27 cellular contexts compared by ENCODE assay signal in genomic region chr6:42796171-42796570, GRCh38. TPM values are rescaled to one million over a fixed set of nuclear protein-coding genes. Genes with fewer than 3 reads are reported as not detected.
DNase-seq lines count a peak whose midpoint lies in the region; ATAC-seq, FAIRE-seq and TF ChIP-seq lines count a peak whose summit lies in the region.
"Had no signal": no experiment of that assay in that cellular context is flagged by ENCODE, and none has a peak within 500 bp of the region (broad histone marks: within the 10 kb centered on the region; RNA-seq: fewer than 3 reads in every experiment).

No MANE protein-coding gene starts in this region.

- H3K4me2 ChIP-seq in GM12878 (ENCODE audit: control insufficient read depth, insufficient read depth) (no peak overlapping the region), mesenchymal stem cell (ENCODE audit: low read length, poor library complexity, severe bottlenecking) (no peak overlapping the region)
- H3K4me2 ChIP-seq: BLaER1 treated with 17β-estradiol and CSF1 and Interleukin-3, amounts not matched to agents 10 nM and 100 nM had no signal

- RAD21 ChIA-PET in GM12878 (lab: Charles Lee; ENCODE audit: unreplicated experiment) = no interaction called here

- CTCF ChIA-PET in activated naive CD4-positive, alpha-beta T cell treated with anti-CD3 and anti-CD28 coated beads for 36 hours (lab: Charles Lee) = no interaction called here
- CTCF ChIA-PET in GM12878 (lab: Yijun Ruan, JAX) = no interaction called here

- H3K18ac ChIP-seq in mesenchymal stem cell (ENCODE audit: low read depth in 1 of 2, low read length in 2 of 2) = no peak overlapping the region

- peak overlapping the region; percentile 60 for H3K27ac Mint-ChIP-seq in activated naive CD4-positive, alpha-beta T cell treated with anti-CD3 and anti-CD28 coated beads, Interleukin-2, amount 50 U/mL, for 24 hours
- H3K27ac Mint-ChIP-seq in activated naive CD4-positive, alpha-beta T cell treated with anti-CD3 and anti-CD28 coated beads for 36 hours = no peak overlapping the region

- no peak overlapping the region for H3K23ac ChIP-seq in mesenchymal stem cell (ENCODE audit: low read length in 2 of 2)

- H3K4me1 Mint-ChIP-seq in activated naive CD4-positive, alpha-beta T cell treated with anti-CD3 and anti-CD28 coated beads, Interleukin-2, amount 50 U/mL, for 24 hours = peaks cover 19% of the 10 kb centered on the region
- H3K4me1 Mint-ChIP-seq in activated naive CD4-positive, alpha-beta T cell treated with anti-CD3 and anti-CD28 coated beads for 36 hours (ENCODE audit: low read depth) = peaks cover 11% of the 10 kb centered on the region

- no peaks in the 10 kb centered on the region for H3K27me3 Mint-ChIP-seq in activated naive CD4-positive, alpha-beta T cell treated with anti-CD3 and anti-CD28 coated beads, Interleukin-2, amount 50 U/mL, for 24 hours
- H3K27me3 Mint-ChIP-seq in activated naive CD4-positive, alpha-beta T cell treated with anti-CD3 and anti-CD28 coated beads for 36 hours (ENCODE audit: low read depth) = no peaks in the 10 kb centered on the region
- H3K27me3 Mint-ChIP-seq: IgD-negative memory B cell had no signal

- H3K27ac ChIP-seq in GM12878 (ENCODE audit: control insufficient read depth, insufficient read depth) (no peak overlapping the region), mesenchymal stem cell (ENCODE audit: low read length, poor library complexity, severe bottlenecking) (no peak overlapping the region), coronary artery (no peak overlapping the region)
- H3K27ac ChIP-seq: 22Rv1; BLaER1 treated with 17β-estradiol and CSF1 and Interleukin-3, amounts not matched to agents 10 nM and 100 nM had no signal

- H3K9ac ChIP-seq in GM12878 (ENCODE audit: control insufficient read depth, insufficient read depth, low read length) (no peak overlapping the region), mesenchymal stem cell (ENCODE audit: low read length) (no peak overlapping the region)
- H3K9ac ChIP-seq: BLaER1 treated with 17β-estradiol and CSF1 and Interleukin-3, amounts not matched to agents 10 nM and 100 nM had no signal

- H3K4me3 ChIP-seq in GM12878 (no peak overlapping the region), mucosa of descending colon (no peak overlapping the region), mesenchymal stem cell (ENCODE audit: insufficient read depth in 1 of 2, low read depth in 1 of 2, low read length in 2 of 2) (no peak overlapping the region), coronary artery (no peak overlapping the region)
- H3K4me3 ChIP-seq: BLaER1 treated with 17β-estradiol and CSF1 and Interleukin-3, amounts not matched to agents 10 nM and 100 nM had no signal

- TF ChIP-seq RAD21 in GM12878 (IDR thresholded peaks at IDR 0.05; ENCODE audit: insufficient read depth, low read depth, low read length) = no peak

- ATAC-seq in GM12878 = no peak
- peak; percentile 9 for ATAC-seq in mucosa of descending colon
- no peak for ATAC-seq in GM18870 (IDR thresholded peaks at IDR 0.05; ENCODE audit: unreplicated experiment)
- ATAC-seq: PC-3 had no signal

- peaks cover 12% of the 10 kb centered on the region for H3K79me2 ChIP-seq in GM12878 (ENCODE audit: control insufficient read depth, insufficient read depth, low read length)

- H2BK12ac ChIP-seq in mesenchymal stem cell (ENCODE audit: low read length in 2 of 2) = no peak overlapping the region

- H3K14ac ChIP-seq in mesenchymal stem cell (ENCODE audit: low read length in 2 of 2) = no peak overlapping the region

- SMC1A ChIA-PET in GM12878 (lab: Charles Lee; ENCODE audit: uncharacterized antibody, unreplicated experiment) = no interaction called here

- H4K8ac ChIP-seq in mesenchymal stem cell (ENCODE audit: low read length) = no peak overlapping the region

- peaks cover 10% of the 10 kb centered on the region for H3K79me1 ChIP-seq in mesenchymal stem cell (replicated peaks; ENCODE audit: low read length, poor library complexity, severe bottlenecking)

- H3K36me3 ChIP-seq in GM12878 (ENCODE audit: control insufficient read depth in 2 of 2, insufficient read depth in 2 of 2, low read length in 1 of 2) (peaks cover 0 to 5% of the 10 kb centered on the region in 2 experiments; a peak in 1 of 4 replicates), mucosa of descending colon (ENCODE audit: low read depth) (no peaks in the 10 kb centered on the region), mesenchymal stem cell (ENCODE audit: control insufficient read depth in 1 of 2, insufficient read depth in 2 of 2, low read depth in 1 of 2, low read length in 2 of 2) (no peaks in the 10 kb centered on the region)

- DNase-seq in activated naive CD4-positive, alpha-beta T cell treated with anti-CD3 and anti-CD28 coated beads for 36 hours = no peak
- DNase-seq in GM12878 (ENCODE audit: low read depth, low spot score) = no peak
- no peak for DNase-seq in mucosa of descending colon
- no peak for DNase-seq in mesenchymal stem cell
- no peak for DNase-seq in coronary artery (ENCODE audit: low spot score)
- no peak for DNase-seq in DMS 273 (lab: John Stamatoyannopoulos, UW; ENCODE audit: unreplicated experiment)
- DNase-seq: ACHN, DMS 273 treated with DMSO at 0.1 percent for 48 hours, DND-41, Karpas-422, MV-4-11, NCI-H1105 treated with DMSO at 0.1 percent for 48 hours, NCI-H2029 treated with DMSO at 0.1 percent for 48 hours, NCI-H226, NCI-H524, NCI-H82, PC-3, RPMI8226, SHP77 had no signal

- intact Hi-C loops in activated naive CD4-positive, alpha-beta T cell treated with anti-CD3 and anti-CD28 coated beads for 36 hours (cut with micrococcal nuclease) = no loop called here
- intact Hi-C loops in GM12878 (cut with micrococcal nuclease; ENCODE audit: unreplicated experiment) (no loop called here), mucosa of descending colon (cut with DNase I, micrococcal nuclease) (no loop called here)

- no peak for TF ChIP-seq CTCF in GM12878 (IDR thresholded peaks at IDR 0.05 in 2 of 3, conservative IDR thresholded peaks at IDR 0.05 in 1 of 3; ENCODE audit: control insufficient read depth in 2 of 3, extremely low read depth in 1 of 3, insufficient read depth in 1 of 3, low read depth in 3 of 3, low read length in 3 of 3)
- TF ChIP-seq CTCF in mucosa of descending colon (IDR thresholded peaks at IDR 0.05) = no peak
- no peak for TF ChIP-seq CTCF in coronary artery (IDR thresholded peaks at IDR 0.05)

- in situ Hi-C loops in GM12878 (cut with MboI) = no loop called here

- H4K20me1 ChIP-seq in GM12878 (ENCODE audit: control insufficient read depth, insufficient read depth) = no peaks in the 10 kb centered on the region

- peaks cover 2% of the 10 kb centered on the region for H3K36me3 Mint-ChIP-seq in activated naive CD4-positive, alpha-beta T cell treated with anti-CD3 and anti-CD28 coated beads, Interleukin-2, amount 50 U/mL, for 24 hours
- no peaks in the 10 kb centered on the region for H3K36me3 Mint-ChIP-seq in activated naive CD4-positive, alpha-beta T cell treated with anti-CD3 and anti-CD28 coated beads for 36 hours (ENCODE audit: low read depth)
- H3K36me3 Mint-ChIP-seq: IgD-negative memory B cell had no signal

- no peak overlapping the region for H4K91ac ChIP-seq in mesenchymal stem cell (ENCODE audit: low read length)

- H3K9me3 Mint-ChIP-seq in activated naive CD4-positive, alpha-beta T cell treated with anti-CD3 and anti-CD28 coated beads, Interleukin-2, amount 50 U/mL, for 24 hours = no peaks in the 10 kb centered on the region
- no peaks in the 10 kb centered on the region for H3K9me3 Mint-ChIP-seq in activated naive CD4-positive, alpha-beta T cell treated with anti-CD3 and anti-CD28 coated beads for 36 hours
- H3K9me3 Mint-ChIP-seq: IgD-negative memory B cell had no signal

- no peak for TF ChIP-seq POLR2A in GM12878 (IDR thresholded peaks at IDR 0.05; ENCODE audit: low read depth, low read length)

- WGBS in GM12878 (ENCODE audit: insufficient coverage, insufficient replicate concordance, low lambda C conversion rate, missing lambda C conversion rate) = 84% methylated on average over 4 of the region's 4 CpGs
- 98% methylated on average over 4 of the region's 4 CpGs for WGBS in mesenchymal stem cell

- no peaks in the 10 kb centered on the region for H3K4me1 ChIP-seq in GM12878 (ENCODE audit: control insufficient read depth, insufficient read depth, low read length)
- H3K4me1 ChIP-seq in mucosa of descending colon (ENCODE audit: low read depth) = no peaks in the 10 kb centered on the region
- peaks cover 6% of the 10 kb centered on the region for H3K4me1 ChIP-seq in mesenchymal stem cell (ENCODE audit: control insufficient read depth, insufficient read depth, low read depth, low read length)

- no peak overlapping the region for H2BK120ac ChIP-seq in mesenchymal stem cell (ENCODE audit: low read depth, low read length)

- no peak overlapping the region for H2AK5ac ChIP-seq in mesenchymal stem cell (ENCODE audit: low read length, severe bottlenecking)

- BruUV-seq in GM12878 (replicated peaks; lab: Mats Ljungman, UMichigan) = TSS peak; percentile 39

- H2BK15ac ChIP-seq in mesenchymal stem cell (ENCODE audit: low read depth, poor library complexity, severe bottlenecking) = no peak overlapping the region

- H3K27me3 ChIP-seq in GM12878 (replicated peaks in 1 of 2; ENCODE audit: control insufficient read depth in 2 of 2, insufficient read depth in 2 of 2, low read length in 1 of 2) = no peaks in the 10 kb centered on the region
- no peaks in the 10 kb centered on the region for H3K27me3 ChIP-seq in mesenchymal stem cell (ENCODE audit: control insufficient read depth in 1 of 2, insufficient read depth in 1 of 2, low read length in 2 of 2)
- H3K27me3 ChIP-seq: BLaER1 treated with 17β-estradiol and CSF1 and Interleukin-3, amounts not matched to agents 10 nM and 100 nM had no signal

- POLR2A ChIA-PET in GM12878 (lab: Charles Lee) = interaction anchor here (0.6 kb wide), 1 partner anchor 747 kb away, joined by 5 read pairs; no protein-coding TSS in a partner anchor

- H3K9me3 ChIP-seq in GM12878 (replicated peaks; ENCODE audit: control insufficient read depth, insufficient read depth, low read length) = no peaks in the 10 kb centered on the region
- H3K9me3 ChIP-seq in mucosa of descending colon = no peaks in the 10 kb centered on the region
- no peaks in the 10 kb centered on the region for H3K9me3 ChIP-seq in mesenchymal stem cell (ENCODE audit: control insufficient read depth, low read length)
- H3K9me3 ChIP-seq: BLaER1 treated with 17β-estradiol and CSF1 and Interleukin-3, amounts not matched to agents 10 nM and 100 nM had no signal

- TF ChIP-seq EP300 in GM12878 (IDR thresholded peaks at IDR 0.05; ENCODE audit: borderline replicate concordance in 1 of 2, control insufficient read depth in 1 of 2, low read depth in 2 of 2, low read length in 2 of 2) = no peak

- no peak overlapping the region for H3K4ac ChIP-seq in mesenchymal stem cell (ENCODE audit: low read depth in 1 of 2, low read length in 2 of 2)

- H3K4me3 Mint-ChIP-seq in activated naive CD4-positive, alpha-beta T cell treated with anti-CD3 and anti-CD28 coated beads, Interleukin-2, amount 50 U/mL, for 24 hours = no peak overlapping the region
- no peak overlapping the region for H3K4me3 Mint-ChIP-seq in activated naive CD4-positive, alpha-beta T cell treated with anti-CD3 and anti-CD28 coated beads for 36 hours

- H2AFZ ChIP-seq in GM12878 (ENCODE audit: control insufficient read depth, low read depth, low read length) = no peak overlapping the region
- no peak overlapping the region for H2AFZ ChIP-seq in mesenchymal stem cell (ENCODE audit: low read depth, low read length)

- FAIRE-seq in GM12878 (lab: Jason Lieb, UNC) = no peak
- FAIRE-seq: GM12892, GM18507, GM19239 had no signal

- no peak overlapping the region for H2BK5ac ChIP-seq in mesenchymal stem cell (ENCODE audit: low read depth, low read length, poor library complexity, severe bottlenecking)

RNA-seq across cellular contexts. Expression of gene BICRAL, which starts 14.3 kb away (rescaled TPM):
- 1 to 10 TPM; 7.8 to 7.9 TPM for total RNA-seq in activated naive CD4-positive, alpha-beta T cell treated with anti-CD3 and anti-CD28 coated beads for 36 hours
- 24.4 and 25.3 TPM in 2 replicates for total RNA-seq in GM12878 (2013; cell fraction: nucleolus; rRNA removed)
- total RNA-seq in GM12878 (2014; rRNA removed) (8.8 and 8.9 TPM in 2 replicates), GM12878 (2014; rRNA removed; fragmentation: Illumina TruSeq; extraction: Trizol) (8.0 and 8.2 TPM in 2 replicates), GM12878 (2021) (12.3 and 13.6 TPM in 2 replicates), mucosa of descending colon (10 to 100 TPM; 18.3 to 26.2 (median 23.4) TPM)
- 7.3 TPM for polyA plus RNA-seq in GM12878 (2011; ENCODE audit: low read depth)
- polyA plus RNA-seq in GM12878 (2011; rRNA removed) (16.6 and 18.2 TPM in 2 replicates), GM12878 (2014; fragmentation: Illumina TruSeq; extraction: Trizol) (13.9 and 16.7 TPM in 2 replicates), GM12878 (2014; fragmentation: Nextera tagmentation; extraction: Ambion mirVana) (1 to 10 TPM; 1.9 to 2.0 TPM), GM12878 (2014; rRNA removed) (8.8 and 10.5 TPM in 2 replicates), GM12878 (2016; fragmentation: Nextera tagmentation; extraction: Ambion mirVana) (1 to 10 TPM; 3.1 to 3.8 TPM)
- polyA plus RNA-seq in GM12878 (2011; cell fraction: cytosol; rRNA removed) = 14.6 and 15.8 TPM in 2 replicates
- 9.1 and 11.5 TPM in 2 replicates for polyA plus RNA-seq in GM12878 (2011; cell fraction: nucleus; rRNA removed)
- polyA plus RNA-seq in GM12878 (2012) = 8.6 and 9.4 TPM in 2 replicates
- 41.2 and 42.2 TPM in 2 replicates for polyA minus RNA-seq in GM12878 (2011; rRNA and poly(A)+ RNA removed)
- polyA minus RNA-seq in GM12878 (2011; cell fraction: cytosol; rRNA and poly(A)+ RNA removed) = 11.4 and 11.6 TPM in 2 replicates
- polyA minus RNA-seq in GM12878 (2011; cell fraction: nucleus; rRNA and poly(A)+ RNA removed) = 7.1 and 9.9 TPM in 2 replicates
- 3.9 TPM for polyA plus RNA-seq in mesenchymal stem cell (2013, experiment 1 of 2)
- 3.5 TPM for polyA plus RNA-seq in mesenchymal stem cell (2013, experiment 2 of 2)

RNA-seq across cellular contexts. Expression of gene TBCC, which starts 50.3 kb away (rescaled TPM):
- 10 to 100 TPM; 12.6 to 12.9 TPM for total RNA-seq in activated naive CD4-positive, alpha-beta T cell treated with anti-CD3 and anti-CD28 coated beads for 36 hours
- total RNA-seq in GM12878 (2013; cell fraction: nucleolus; rRNA removed) = 17.2 and 18.1 TPM in 2 replicates
- 35.4 and 39.0 TPM in 2 replicates for total RNA-seq in GM12878 (2014; rRNA removed)
- 18.5 and 19.3 TPM in 2 replicates for total RNA-seq in GM12878 (2014; rRNA removed; fragmentation: Illumina TruSeq; extraction: Trizol)
- total RNA-seq in GM12878 (2021) = 18.5 and 21.3 TPM in 2 replicates
- 10.6 TPM for polyA plus RNA-seq in GM12878 (2011; ENCODE audit: low read depth)
- polyA plus RNA-seq in GM12878 (2011; rRNA removed) = 10.1 and 16.7 TPM in 2 replicates
- polyA plus RNA-seq in GM12878 (2011; cell fraction: cytosol; rRNA removed) = 19.5 and 20.4 TPM in 2 replicates
- 23.6 and 26.5 TPM in 2 replicates for polyA plus RNA-seq in GM12878 (2011; cell fraction: nucleus; rRNA removed)
- 15.5 and 19.3 TPM in 2 replicates for polyA plus RNA-seq in GM12878 (2012)
- polyA plus RNA-seq in GM12878 (2014; fragmentation: Illumina TruSeq; extraction: Trizol) = 9.1 and 14.2 TPM in 2 replicates
- polyA plus RNA-seq in GM12878 (2014; fragmentation: Nextera tagmentation; extraction: Ambion mirVana) = 1 to 10 TPM; 2.5 to 6.3 TPM
- 22.7 and 26.0 TPM in 2 replicates for polyA plus RNA-seq in GM12878 (2014; rRNA removed)
- polyA plus RNA-seq in GM12878 (2016; fragmentation: Nextera tagmentation; extraction: Ambion mirVana) = 10 to 100 TPM; 40.1 to 41.9 TPM
- polyA minus RNA-seq in GM12878 (2011; rRNA and poly(A)+ RNA removed) = 7.2 and 7.9 TPM in 2 replicates
- polyA minus RNA-seq in GM12878 (2011; cell fraction: cytosol; rRNA and poly(A)+ RNA removed) = 4.7 and 6.0 TPM in 2 replicates
- polyA minus RNA-seq in GM12878 (2011; cell fraction: nucleus; rRNA and poly(A)+ RNA removed) = 11.1 and 13.3 TPM in 2 replicates
- total RNA-seq in mucosa of descending colon = 10 to 100 TPM; 22.6 to 35.3 (median 26.6) TPM
- 20.5 TPM for polyA plus RNA-seq in mesenchymal stem cell (2013, experiment 1 of 2)
- polyA plus RNA-seq in mesenchymal stem cell (2013, experiment 2 of 2) = 22.6 TPM
